ENCODE assay signal across 8 cellular contexts in genomic region chr1:110034040-110034450, GRCh38. TPM values are rescaled to one million over a fixed set of nuclear protein-coding genes. Genes with fewer than 3 reads are reported as not detected.
A peak's percentile ranks its signal among the peaks of the same experiment; 100 is the strongest.
DNase-seq lines count a peak whose midpoint lies in the region; ATAC-seq, FAIRE-seq and TF ChIP-seq lines count a peak whose summit lies in the region.

No MANE protein-coding gene starts in this region.

- H3K36me3 ChIP-seq in HUES48 (ENCODE audit: control insufficient read depth, insufficient read depth, low read length) (peaks cover 22% of the 10 kb centered on the region), bronchial epithelial cell (ENCODE audit: control insufficient read depth, insufficient read depth, low read length) (peaks cover 6% of the 10 kb centered on the region), muscle layer of colon (ENCODE audit: insufficient read depth, low read length) (peaks cover 10% of the 10 kb centered on the region)

- H3K27me3 ChIP-seq in HUES48 (ENCODE audit: control insufficient read depth, insufficient read depth, low read length) (no peaks in the 10 kb centered on the region), bronchial epithelial cell (ENCODE audit: control insufficient read depth, insufficient read depth, low read length) (no peaks in the 10 kb centered on the region), muscle layer of colon (ENCODE audit: control insufficient read depth in 1 of 2, insufficient read depth in 2 of 2, low read length in 2 of 2) (no peaks in the 10 kb centered on the region)

- H3K9ac ChIP-seq in HUES48 (ENCODE audit: low read depth, low read length) (no peak overlapping the region), muscle layer of colon (ENCODE audit: low read length) (peak overlapping the region; percentile 30)

- no peak for ATAC-seq in HG03097 (IDR thresholded peaks at IDR 0.05; ENCODE audit: low FRiP score, unreplicated experiment)
- no peak for ATAC-seq in GM19397 (IDR thresholded peaks at IDR 0.05; ENCODE audit: unreplicated experiment)

- H3K27ac ChIP-seq in 22Rv1 (peak overlapping the region; percentile 62), HUES48 (ENCODE audit: low read depth, low read length) (peak overlapping the region; percentile 84), muscle layer of colon (ENCODE audit: low read depth, low read length) (peak overlapping the region; percentile 67)

- TF ChIP-seq CTCF in 22Rv1 (IDR thresholded peaks at IDR 0.05), result no peak
- TF ChIP-seq CTCF in bronchial epithelial cell (IDR thresholded peaks at IDR 0.05; ENCODE audit: insufficient read depth, low read length, severe bottlenecking), result no peak

- FAIRE-seq in bronchial epithelial cell (lab: Jason Lieb, UNC), result no peak

- peak overlapping the region; percentile 87 for H3K4me3 ChIP-seq in HUES48 (ENCODE audit: low read depth, low read length)
- peak overlapping the region; percentile 84 for H3K4me3 ChIP-seq in bronchial epithelial cell (ENCODE audit: low read depth, low read length)
- peak overlapping the region; percentile 49 to 68 for H3K4me3 ChIP-seq in muscle layer of colon (ENCODE audit: low read depth in 1 of 2, low read length in 2 of 2)

- H3K4me1 ChIP-seq in HUES48 (ENCODE audit: control insufficient read depth, insufficient read depth, low read length) (peaks cover 21% of the 10 kb centered on the region), muscle layer of colon (ENCODE audit: insufficient read depth, low read length) (peaks cover 21% of the 10 kb centered on the region)

- DNase-seq in bronchial epithelial cell (ENCODE audit: low read depth) (no peak), DMS 273 (lab: John Stamatoyannopoulos, UW; ENCODE audit: unreplicated experiment) (no peak)
- no peak for DNase-seq in stimulated activated naive CD4-positive, alpha-beta T cell treated with Interleukin-2 at 50 U/mL for 16 hours (lab: John Stamatoyannopoulos, UW)

- H3K9me3 ChIP-seq in HUES48 (ENCODE audit: control insufficient read depth, insufficient read depth, low read length) (no peaks in the 10 kb centered on the region), muscle layer of colon (ENCODE audit: low read length) (no peaks in the 10 kb centered on the region)

RNA-seq across cellular contexts. Expression of gene STRIP1, which starts 0.4 kb away (rescaled TPM):
- 39.4 and 44.5 TPM in 2 replicates for total RNA-seq in bronchial epithelial cell

RNA-seq across cellular contexts. Expression of gene ALX3, which starts 36.4 kb away (rescaled TPM):
- not detected in 2 replicates for total RNA-seq in bronchial epithelial cell

RNA-seq across cellular contexts. Expression of gene AHCYL1, which starts 49.5 kb away (rescaled TPM):
- 31.6 and 75.1 TPM in 2 replicates for total RNA-seq in bronchial epithelial cell
